ENCODE assay signal across 8 cellular contexts in genomic region chr13:106507560-106508274, GRCh38. TPM values are rescaled to one million over a fixed set of nuclear protein-coding genes. Genes with fewer than 3 reads are reported as not detected.
DNase-seq lines count a peak whose midpoint lies in the region; ATAC-seq, FAIRE-seq and TF ChIP-seq lines count a peak whose summit lies in the region.

No MANE protein-coding gene starts in this region.

- in situ Hi-C loops in K562 (cut with MboI): no loop called here

- no peaks in the 10 kb centered on the region for H4K20me1 ChIP-seq in K562 (replicated peaks; ENCODE audit: control insufficient read depth, insufficient read depth, low read length)

- H2AFZ ChIP-seq in K562 (ENCODE audit: low read depth, low read length) (peak overlapping the region; percentile 83), neuronal stem cell (ENCODE audit: low read length) (no peak overlapping the region)

- CTCF ChIA-PET in K562 (lab: Yijun Ruan, JAX; ENCODE audit: low intra/inter-chr PET ratio): no interaction called here

- no peak overlapping the region for H3K18ac ChIP-seq in neuronal stem cell (ENCODE audit: low read length)

- H2BK12ac ChIP-seq in neuronal stem cell (ENCODE audit: low read length): no peak overlapping the region

- no peak overlapping the region for H3K4ac ChIP-seq in neuronal stem cell (ENCODE audit: low read length)

- TF ChIP-seq CTCF in K562 (IDR thresholded peaks at IDR 0.05 in 2 of 3, conservative IDR thresholded peaks at IDR 0.05 in 1 of 3; ENCODE audit: insufficient read depth in 2 of 3, low read depth in 1 of 3, low read length in 3 of 3): no peak

- POLR2A ChIA-PET in K562 (lab: Yijun Ruan, JAX): interaction anchor here (0.6 kb wide), 1 partner anchor 560 kb away, joined by 3 read pairs; no protein-coding TSS in a partner anchor

- no peaks in the 10 kb centered on the region for H3K27me3 ChIP-seq in K562 (ENCODE audit: control insufficient read depth in 2 of 2, insufficient read depth in 2 of 2, low read length in 2 of 2)
- no peaks in the 10 kb centered on the region for H3K27me3 ChIP-seq in neuronal stem cell (ENCODE audit: control insufficient read depth in 3 of 3, insufficient read depth in 3 of 3, low read depth in 1 of 3, low read length in 3 of 3)

- no peak overlapping the region for H4K8ac ChIP-seq in neuronal stem cell (ENCODE audit: low read depth, low read length)

- H3K27ac ChIP-seq in K562 (ENCODE audit: extremely low read depth, low read depth, low read length) (no peak overlapping the region; the same call in 2 of the 3 replicates), neuronal stem cell (replicated peaks; ENCODE audit: low read length) (peak overlapping the region; percentile 18)

- peak overlapping the region; percentile 49 for H3K4me2 ChIP-seq in K562 (ENCODE audit: insufficient read depth, low read length)
- H3K4me2 ChIP-seq in neuronal stem cell (ENCODE audit: insufficient read depth, low read length, poor library complexity, severe bottlenecking): no peak overlapping the region

- no peak overlapping the region for H4K91ac ChIP-seq in neuronal stem cell (ENCODE audit: low read depth, low read length, poor library complexity)

- no TSS peak for BruUV-seq in K562 (replicated peaks; lab: Mats Ljungman, UMichigan)

- H3K14ac ChIP-seq in neuronal stem cell (ENCODE audit: low read length): no peak overlapping the region

- no peak overlapping the region for H2BK120ac ChIP-seq in neuronal stem cell (ENCODE audit: low read depth, low read length)

- no peaks in the 10 kb centered on the region for H3K9me1 ChIP-seq in K562 (ENCODE audit: control insufficient read depth, insufficient read depth, low read length)

- H2BK15ac ChIP-seq in neuronal stem cell (ENCODE audit: low read length): no peak overlapping the region

- 15% methylated on average over 8 of the region's 11 CpGs for WGBS in K562 (ENCODE audit: insufficient coverage, low coverage, missing lambda C conversion rate)
- no CpG with 5 or more reads among the region's 11 CpGs for WGBS in neuronal stem cell (ENCODE audit: extremely low coverage in 2 of 2, insufficient read length in 2 of 2, insufficient replicate concordance in 1 of 2), 2 donors

- H3K9ac ChIP-seq in K562 (ENCODE audit: insufficient read depth in 1 of 2, low read depth in 2 of 2, low read length in 2 of 2) (peak overlapping the region in 1 of 2 experiments; percentile 20; a peak in 1 of 4 replicates), neuronal stem cell (ENCODE audit: low read depth, low read length, poor library complexity) (no peak overlapping the region)

- no peak overlapping the region for H2BK5ac ChIP-seq in neuronal stem cell (ENCODE audit: low read length)

- TF ChIP-seq RAD21 in K562 (CRISPR knock-in tag; conservative IDR thresholded peaks at IDR 0.05 in 1 of 2, IDR thresholded peaks at IDR 0.05 in 1 of 2): no peak

- H3K23ac ChIP-seq in neuronal stem cell (ENCODE audit: low read depth, low read length, poor library complexity): no peak overlapping the region

- H2AK5ac ChIP-seq in neuronal stem cell (ENCODE audit: low read depth, low read length): no peak overlapping the region

- H3K4me3 ChIP-seq in K562 (no peak overlapping the region), neuronal stem cell (ENCODE audit: low read length in 2 of 2) (no peak overlapping the region)

- ATAC-seq in GM19025 (IDR thresholded peaks at IDR 0.05; ENCODE audit: low read depth, unreplicated experiment) (peak; percentile 77), HG03354 (IDR thresholded peaks at IDR 0.05; ENCODE audit: poor library complexity, severe bottlenecking, unreplicated experiment) (peak; percentile 96), K562 (peak; percentile 79), HG02571 (IDR thresholded peaks at IDR 0.05; ENCODE audit: unreplicated experiment) (no peak)

- TF ChIP-seq POLR2A in K562 (conservative IDR thresholded peaks at IDR 0.05): no peak

- no peaks in the 10 kb centered on the region for H3K79me2 ChIP-seq in K562 (ENCODE audit: control insufficient read depth, insufficient read depth, low read length)

- DNase-seq in K562 (ENCODE audit: extremely low read depth in 1 of 4, low spot score in 3 of 4): peak in 2 of 4 experiments; percentile 16 to 44
- DNase-seq in neuronal stem cell (ENCODE audit: low spot score): no peak
- DNase-seq in NAMALWA (ENCODE audit: low spot score): no peak
- DNase-seq in stimulated activated CD4-positive, alpha-beta T cell treated with anti-CD3 and anti-CD28 coated beads, Interleukin-2, amount 100 ng/mL, for 48 hours: no peak
- DNase-seq in NCI-H748 treated with DMSO at 0.1 percent for 48 hours (lab: John Stamatoyannopoulos, UW): no peak

- intact Hi-C loops in K562 (cut with micrococcal nuclease): no loop called here

- H3K36me3 ChIP-seq in K562 (ENCODE audit: control insufficient read depth, insufficient read depth, low read length) (no peaks in the 10 kb centered on the region), neuronal stem cell (replicated peaks in 1 of 2; ENCODE audit: control insufficient read depth in 2 of 2, insufficient read depth in 2 of 2, low read length in 2 of 2) (peaks cover 22 to 100% of the 10 kb centered on the region in 2 donors)

- H3K4me1 ChIP-seq in K562 (replicated peaks in 1 of 2; ENCODE audit: control insufficient read depth in 2 of 2, insufficient read depth in 2 of 2, low read length in 2 of 2) (peaks cover 0 to 3% of the 10 kb centered on the region in 2 experiments; a peak in 3 of 5 replicates), neuronal stem cell (ENCODE audit: control insufficient read depth in 2 of 2, insufficient read depth in 1 of 2, low read depth in 1 of 2, low read length in 2 of 2) (peaks cover 4 to 5% of the 10 kb centered on the region in 2 donors)

- H3K79me1 ChIP-seq in neuronal stem cell (ENCODE audit: low read depth, low read length): peaks cover 2% of the 10 kb centered on the region

- no peak for FAIRE-seq in K562 (lab: Jason Lieb, UNC)

- no peaks in the 10 kb centered on the region for H3K9me3 ChIP-seq in K562 (replicated peaks; ENCODE audit: control insufficient read depth, insufficient read depth, low read depth, low read length)
- peaks cover 0 to 19% of the 10 kb centered on the region in 2 donors for H3K9me3 ChIP-seq in neuronal stem cell (replicated peaks in 1 of 2; ENCODE audit: control insufficient read depth in 2 of 2, insufficient read depth in 1 of 2, low read depth in 1 of 2, low read length in 2 of 2)

- TF ChIP-seq EP300 in K562 (IDR thresholded peaks at IDR 0.05; ENCODE audit: low read length): no peak

TF ChIP-seq in K562, 482 proteins besides CTCF, POLR2A, EP300 and RAD21 (continues in another document):
- TF ChIP-seq, protein P1, sequence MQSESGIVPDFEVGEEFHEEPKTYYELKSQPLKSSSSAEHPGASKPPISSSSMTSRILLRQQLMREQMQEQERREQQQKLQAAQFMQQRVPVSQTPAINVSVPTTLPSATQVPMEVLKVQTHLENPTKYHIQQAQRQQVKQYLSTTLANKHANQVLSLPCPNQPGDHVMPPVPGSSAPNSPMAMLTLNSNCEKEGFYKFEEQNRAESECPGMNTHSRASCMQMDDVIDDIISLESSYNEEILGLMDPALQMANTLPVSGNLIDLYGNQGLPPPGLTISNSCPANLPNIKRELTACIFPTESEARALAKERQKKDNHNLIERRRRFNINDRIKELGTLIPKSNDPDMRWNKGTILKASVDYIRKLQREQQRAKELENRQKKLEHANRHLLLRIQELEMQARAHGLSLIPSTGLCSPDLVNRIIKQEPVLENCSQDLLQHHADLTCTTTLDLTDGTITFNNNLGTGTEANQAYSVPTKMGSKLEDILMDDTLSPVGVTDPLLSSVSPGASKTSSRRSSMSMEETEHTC (IDR thresholded peaks at IDR 0.05): no peak
- TF ChIP-seq MAFG (tag; conservative IDR thresholded peaks at IDR 0.05) (peak; percentile 89), RB1 (IDR thresholded peaks at IDR 0.05; ENCODE audit: low read depth) (no peak), DPF2 (IDR thresholded peaks at IDR 0.05) (0 out of 2 replicates have a peak, but pooled peaks have one; percentile 13), NFE2L1 (tag; IDR thresholded peaks at IDR 0.05; ENCODE audit: borderline replicate concordance, low read depth) (peak; percentile 74), LARP7 (IDR thresholded peaks at IDR 0.05) (no peak), ZNF165 (CRISPR knock-in tag; IDR thresholded peaks at IDR 0.05; ENCODE audit: borderline replicate concordance) (no peak), TAF1 (IDR thresholded peaks at IDR 0.05; ENCODE audit: control insufficient read depth, extremely low read depth, insufficient read depth, low read length, severe bottlenecking) (peak; percentile 46), MAFF (IDR thresholded peaks at IDR 0.05; ENCODE audit: low read length) (peak; percentile 69), L3MBTL2 (IDR thresholded peaks at IDR 0.05) (no peak), RAD51 (IDR thresholded peaks at IDR 0.05; ENCODE audit: borderline replicate concordance, low read depth) (no peak), TAF9B (IDR thresholded peaks at IDR 0.05; ENCODE audit: partially characterized antibody) (peak; percentile 27), ZBTB7A (IDR thresholded peaks at IDR 0.05; ENCODE audit: borderline replicate concordance, control insufficient read depth, low read depth, low read length) (no peak), ZNF445 (CRISPR knock-in tag; IDR thresholded peaks at IDR 0.05; ENCODE audit: low read depth) (no peak), NFIX (CRISPR knock-in tag; IDR thresholded peaks at IDR 0.05; ENCODE audit: low read depth) (no peak)

RNA-seq across cellular contexts. Expression of gene EFNB2, which starts 27.7 kb away (rescaled TPM):
- 0.44 and 0.51 TPM in 2 replicates for total RNA-seq in K562 (2011; cell fraction: chromatin; rRNA removed; ENCODE audit: low replicate concordance)
- total RNA-seq in K562 (2011; cell fraction: nucleolus; rRNA removed): 0.66 and 1.0 TPM in 2 replicates
- total RNA-seq in K562 (2011; cell fraction: nucleoplasm; rRNA removed): 0.66 and 0.99 TPM in 2 replicates
- total RNA-seq in K562 (2014; rRNA removed) (0.05 and 0.37 TPM in 2 replicates), K562 (2014; rRNA removed; fragmentation: Illumina TruSeq; extraction: Trizol) (0.13 and 0.15 TPM in 2 replicates), K562 (2015; rRNA removed; fragmentation: Illumina TruSeq; extraction: Trizol) (0.11 and 0.18 TPM in 2 replicates), K562 (2021) (0.29 and 0.36 TPM in 2 replicates)
- polyA plus RNA-seq in K562 (2011; rRNA removed) (0.20 and 0.22 TPM in 2 replicates), K562 (2014; fragmentation: Illumina TruSeq; extraction: Trizol) (0.19 and 0.26 TPM in 2 replicates), K562 (2014; fragmentation: Nextera tagmentation; extraction: Ambion mirVana) (under 1 TPM; 0.01 to 0.18 TPM), K562 (2014; rRNA removed) (0.18 and 0.27 TPM in 2 replicates)
- polyA plus RNA-seq in K562 (2011; cell fraction: cytosol; rRNA removed): 0.16 and 0.21 TPM in 2 replicates
- polyA plus RNA-seq in K562 (2011; cell fraction: nucleus; rRNA removed): 0.36 and 0.38 TPM in 2 replicates
- 0.14 and 0.21 TPM in 2 replicates for polyA plus RNA-seq in K562 (2012)
- polyA minus RNA-seq in K562 (2011; rRNA and poly(A)+ RNA removed): 0.45 and 0.56 TPM in 2 replicates
- polyA minus RNA-seq in K562 (2011; cell fraction: cytosol; rRNA and poly(A)+ RNA removed): 0.19 TPM in 1 of 2 replicates, not detected in the other
- 0.27 and 0.67 TPM in 2 replicates for polyA minus RNA-seq in K562 (2011; cell fraction: nucleus; rRNA and poly(A)+ RNA removed)
- polyA plus RNA-seq in neuronal stem cell (2013, experiment 1 of 2): 41.2 TPM
- 42.0 TPM for polyA plus RNA-seq in neuronal stem cell (2013, experiment 2 of 2)
